10 cellular contexts compared by ENCODE assay signal in the genomic region with DNA sequence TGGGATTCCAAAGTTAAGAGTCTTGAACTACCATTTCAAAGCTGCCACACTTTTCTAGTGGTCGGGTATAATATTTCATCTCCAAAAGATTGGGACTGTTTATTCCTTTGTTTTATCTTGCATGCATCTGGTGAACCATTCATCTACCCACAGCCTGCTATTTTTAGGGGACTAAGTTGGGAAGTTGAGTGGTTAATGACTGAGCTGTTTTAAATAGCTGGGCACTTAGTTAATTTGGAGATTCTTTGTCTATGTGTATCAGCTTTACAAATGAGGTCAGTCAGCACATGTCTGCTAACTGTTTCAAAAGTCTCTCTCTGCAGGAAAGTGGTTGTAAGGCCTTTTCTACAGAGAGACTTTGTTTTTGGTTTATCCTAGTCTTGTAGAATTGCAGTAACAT. TPM values are rescaled to one million over a fixed set of nuclear protein-coding genes. Genes with fewer than 3 reads are reported as not detected.
A peak's percentile ranks its signal among the peaks of the same experiment; 100 is the strongest.
DNase-seq lines count a peak whose midpoint lies in the region; TF ChIP-seq lines count a peak whose summit lies in the region.
"Had no signal": no experiment of that assay in that cellular context is flagged by ENCODE, and none has a peak within 500 bp of the region (broad histone marks: within the 10 kb centered on the region; RNA-seq: fewer than 3 reads in every experiment).

No MANE protein-coding gene starts in this region.

- H3K4me1 ChIP-seq in left ventricle myocardium inferior, result peaks cover 96% of the 10 kb centered on the region

- H3K27me3 Mint-ChIP-seq in osteocyte (ENCODE audit: unreplicated experiment), result no peaks in the 10 kb centered on the region

- H3K9me3 Mint-ChIP-seq in osteocyte (ENCODE audit: unreplicated experiment), result no peaks in the 10 kb centered on the region

- H3K4me3 ChIP-seq in HL-60 (replicated peaks; ENCODE audit: insufficient read depth, low read length), result no peak overlapping the region
- H3K4me3 ChIP-seq in left ventricle myocardium inferior, result peak overlapping the region; percentile 12

- H3K27ac Mint-ChIP-seq in osteocyte (ENCODE audit: unreplicated experiment), result no peak overlapping the region

- DNase-seq in A172 (ENCODE audit: low spot score) (peak; percentile 4), HL-60 (ENCODE audit: low read depth in 1 of 2, low spot score in 1 of 2) (no peak), amniotic epithelial cell (ENCODE audit: low read depth) (peak; percentile 83), left ventricle myocardium inferior (no peak), NCI-H2081 treated with DMSO at 0.1 percent for 48 hours (lab: John Stamatoyannopoulos, UW) (no peak), osteocyte (ENCODE audit: extremely low spot score, unreplicated experiment) (no peak), midbrain (lab: John Stamatoyannopoulos, UW) (no peak)
- DNase-seq in stimulated activated naive CD4-positive, alpha-beta T cell (lab: John Stamatoyannopoulos, UW), result no peak
- DNase-seq: BE2C, NCI-H2029 treated with DMSO at 0.1 percent for 48 hours had no signal

- H3K4me3 Mint-ChIP-seq in osteocyte (ENCODE audit: unreplicated experiment), result no peak overlapping the region

- TF ChIP-seq CTCF in HL-60 (IDR thresholded peaks at IDR 0.05; ENCODE audit: insufficient read depth, low read length), result no peak
- no peak for TF ChIP-seq CTCF in left ventricle myocardium inferior (IDR thresholded peaks at IDR 0.05; ENCODE audit: borderline replicate concordance)
- TF ChIP-seq CTCF in osteocyte (IDR thresholded peaks at IDR 0.05), result no peak

- no peaks in the 10 kb centered on the region for H3K9me3 ChIP-seq in left ventricle myocardium inferior (replicated peaks)
- H3K9me3 ChIP-seq: BE2C had no signal

- intact Hi-C loops in left ventricle myocardium inferior (cut with micrococcal nuclease), result no loop called here

- peaks cover 25% of the 10 kb centered on the region for H3K4me1 Mint-ChIP-seq in osteocyte (ENCODE audit: unreplicated experiment)

- no peaks in the 10 kb centered on the region for H3K27me3 ChIP-seq in HL-60 (ENCODE audit: insufficient read depth, poor library complexity, severe bottlenecking)
- H3K27me3 ChIP-seq in left ventricle myocardium inferior (ENCODE audit: low read depth), result no peaks in the 10 kb centered on the region
- H3K27me3 ChIP-seq: BE2C had no signal

- no peaks in the 10 kb centered on the region for H3K36me3 Mint-ChIP-seq in osteocyte (ENCODE audit: unreplicated experiment)

- H3K27ac ChIP-seq in HL-60 (replicated peaks) (0 out of 2 replicates have a peak overlapping the region, but pooled peaks have one; percentile 8), left ventricle myocardium inferior (replicated peaks) (peak overlapping the region; percentile 67)

- H3K36me3 ChIP-seq in left ventricle myocardium inferior, result no peaks in the 10 kb centered on the region
- H3K36me3 ChIP-seq: BE2C had no signal

RNA-seq across cellular contexts. Expression of a gene that starts 8.1 kb away (rescaled TPM):
- 16.6 and 19.7 TPM in 2 replicates for total RNA-seq in A172 (2014; rRNA removed; shearing (Covaris generic))
- 16.2 TPM for total RNA-seq in left ventricle myocardium inferior
- total RNA-seq in osteocyte, result 19.5 and 23.0 TPM in 2 replicates

Comparison
In these comparisons a context has a peak if more than half of its experiments do, and no peak if none do; other contexts are left out.
1. DNase-seq: peak in A172 (single experiment) and amniotic epithelial cell (single experiment); none in HL-60 (0 of 2), left ventricle myocardium inferior (single experiment), stimulated activated naive CD4-positive, alpha-beta T cell (0 of 6), NCI-H2081 treated with DMSO at 0.1 percent for 48 hours (single experiment), osteocyte (single experiment) and midbrain (single experiment).